Comparison of ENCODE assay signal across 9 cellular contexts in the genomic region with DNA sequence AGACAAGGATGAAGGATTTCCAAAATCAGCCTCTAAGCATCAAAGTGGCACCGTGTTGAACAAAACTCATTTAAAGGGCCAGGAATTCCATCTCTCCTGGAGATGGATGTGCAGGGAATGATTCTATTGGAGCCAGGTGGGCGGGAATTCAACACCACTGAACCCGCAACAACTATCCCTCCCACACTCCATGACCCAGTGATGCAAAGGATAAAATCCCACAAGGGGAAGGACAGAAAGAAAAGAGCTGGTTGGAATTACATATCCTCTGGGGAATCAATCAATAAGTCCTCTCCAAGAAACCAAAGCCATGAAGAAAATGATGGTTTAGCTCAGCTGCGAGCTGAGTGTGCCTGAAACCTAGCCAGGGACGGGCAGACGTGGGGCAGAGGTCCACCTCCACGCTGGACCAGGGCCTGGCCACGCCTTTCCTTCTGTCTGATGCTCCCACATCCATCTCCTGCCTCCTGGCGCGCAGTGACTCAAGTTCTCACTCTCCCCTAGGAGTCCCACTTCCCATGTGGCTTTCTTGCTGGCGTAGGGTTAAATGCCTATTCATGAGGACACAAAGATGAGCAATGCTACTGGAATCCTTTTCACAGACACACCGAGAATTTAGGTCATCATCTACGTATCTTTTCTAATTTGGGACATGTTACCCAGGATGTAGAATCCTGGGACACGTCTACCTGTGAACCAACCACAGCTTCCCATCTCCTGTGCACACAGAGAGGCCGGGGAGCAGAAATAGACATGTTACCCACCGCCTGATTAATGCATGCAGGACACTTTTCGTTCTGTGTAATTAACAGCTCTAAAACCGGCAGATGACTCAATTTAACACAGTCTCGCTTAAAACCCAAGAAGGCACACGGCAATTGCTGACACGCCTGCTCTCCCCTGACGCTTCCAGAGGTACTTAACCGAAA. TPM values are rescaled to one million over a fixed set of nuclear protein-coding genes. Genes with fewer than 3 reads are reported as not detected.
DNase-seq lines count a peak whose midpoint lies in the region; ATAC-seq and TF ChIP-seq lines count a peak whose summit lies in the region.
"Had no signal": no experiment of that assay in that cellular context is flagged by ENCODE, and none has a peak within 500 bp of the region (broad histone marks: within the 10 kb centered on the region; RNA-seq: fewer than 3 reads in every experiment).

No MANE protein-coding gene starts in this region.

- DNase-seq in A172 (ENCODE audit: low spot score) (peak; percentile 98), HS-27A (ENCODE audit: low read depth) (peak; percentile 24), astrocyte of the hippocampus (ENCODE audit: low read depth, low spot score) (peak; percentile 96), kidney glomerular epithelial cell (lab: John Stamatoyannopoulos, UW) (peak; percentile 48), omental fat pad (ENCODE audit: low spot score) (no peak), mucosa of descending colon (no peak), NCI-H526 (lab: John Stamatoyannopoulos, UW) (no peak)
- DNase-seq: transverse colon had no signal

- ATAC-seq in omental fat pad (ENCODE audit: low FRiP score) (no peak), GM18907 (IDR thresholded peaks at IDR 0.05; ENCODE audit: unreplicated experiment) (no peak), mucosa of descending colon (no peak)

- H3K9me3 ChIP-seq in mucosa of descending colon = no peaks in the 10 kb centered on the region
- H3K9me3 ChIP-seq: transverse colon had no signal

- no peak for TF ChIP-seq CTCF in omental fat pad (IDR thresholded peaks at IDR 0.05)
- no peak for TF ChIP-seq CTCF in mucosa of descending colon (IDR thresholded peaks at IDR 0.05)

- intact Hi-C loops in mucosa of descending colon (cut with DNase I, micrococcal nuclease) = no loop called here

- H3K4me3 ChIP-seq in mucosa of descending colon = no peak overlapping the region
- H3K4me3 ChIP-seq: transverse colon had no signal

- H3K36me3 ChIP-seq in mucosa of descending colon (ENCODE audit: low read depth) = no peaks in the 10 kb centered on the region

- H3K4me1 ChIP-seq in mucosa of descending colon (ENCODE audit: low read depth) = no peaks in the 10 kb centered on the region

RNA-seq across cellular contexts. Expression of a gene that starts 48.6 kb away (rescaled TPM):
- total RNA-seq in A172 (2014; rRNA removed; shearing (Covaris generic)) = 72.3 and 84.1 TPM in 2 replicates
- total RNA-seq in omental fat pad = 10 to 100 TPM; 78.9 to 99.3 (median 89.8) TPM
- total RNA-seq in mucosa of descending colon = 10 to 100 TPM; 40.4 to 91.5 (median 79.1) TPM

Comparison
In these comparisons a context has a peak if more than half of its experiments do, and no peak if none do; other contexts are left out.
1. DNase-seq: peak in A172 (single experiment), HS-27A (single experiment), astrocyte of the hippocampus (single experiment) and kidney glomerular epithelial cell (single experiment); none in omental fat pad (single experiment), mucosa of descending colon (0 of 3) and NCI-H526 (0 of 2).